Comparison of ENCODE assay signal across 1 cellular context in genomic region chr7:151116603-151117002, GRCh38.
TF ChIP-seq lines count a peak whose summit lies in the region.

No MANE protein-coding gene starts in this region.

TF ChIP-seq in H1, 55 proteins besides CTCF, POLR2A, EP300 and RAD21:
- no peak for TF ChIP-seq HDAC2 (IDR thresholded peaks at IDR 0.05; ENCODE audit: borderline replicate concordance in 1 of 2, low read depth in 2 of 2, low read length in 2 of 2)
